8 cellular contexts compared by ENCODE assay signal in genomic region chr6:111874030-111874425, GRCh38. TPM values are rescaled to one million over a fixed set of nuclear protein-coding genes. Genes with fewer than 3 reads are reported as not detected.
DNase-seq lines count a peak whose midpoint lies in the region; ATAC-seq and TF ChIP-seq lines count a peak whose summit lies in the region.

No MANE protein-coding gene starts in this region.

- TF ChIP-seq CTCF in DND-41 (IDR thresholded peaks at IDR 0.05; ENCODE audit: borderline replicate concordance, extremely low read depth, low read length, poor library complexity, severe bottlenecking) (no peak), hepatocyte (IDR thresholded peaks at IDR 0.05; ENCODE audit: poor library complexity) (no peak)

- peaks cover 2% of the 10 kb centered on the region for H3K9me3 Mint-ChIP-seq in activated T-helper 2 cell treated with anti-CD3 and anti-CD28 coated beads, Interferon-gamma antibody, Interleukin-2, Interleukin-4, amounts not matched to agents 10 μg/mL and 5 μg/mL and 100 μg/mL, durations not matched to agents 14 hours and 24 hours and 36 hours

- no peaks in the 10 kb centered on the region for H3K9me2 ChIP-seq in hepatocyte (replicated peaks; ENCODE audit: insufficient read depth)

- no peaks in the 10 kb centered on the region for H3K36me3 ChIP-seq in DND-41 (ENCODE audit: insufficient read depth, low read length)
- H3K36me3 ChIP-seq in hepatocyte (replicated peaks; ENCODE audit: insufficient read depth, low read depth): no peaks in the 10 kb centered on the region

- ATAC-seq in DND-41 (ENCODE audit: insufficient read depth, low read depth) (no peak), GM21390 (IDR thresholded peaks at IDR 0.05; ENCODE audit: unreplicated experiment) (no peak), HG03045 (IDR thresholded peaks at IDR 0.05; ENCODE audit: unreplicated experiment) (no peak)

- H3K9me3 ChIP-seq in DND-41 (ENCODE audit: insufficient read depth, low read length, severe bottlenecking) (no peaks in the 10 kb centered on the region), hepatocyte (ENCODE audit: low read depth) (no peaks in the 10 kb centered on the region)

- WGBS in hepatocyte (ENCODE audit: low lambda C conversion rate, missing lambda C conversion rate): 22% methylated on average over 8 of the region's 8 CpGs

- peak overlapping the region; percentile 94 for H3K27ac Mint-ChIP-seq in activated T-helper 2 cell treated with anti-CD3 and anti-CD28 coated beads, Interferon-gamma antibody, Interleukin-2, Interleukin-4, amounts not matched to agents 10 μg/mL and 5 μg/mL and 100 μg/mL, durations not matched to agents 14 hours and 24 hours and 36 hours

- peak overlapping the region; percentile 83 for H3K4me2 ChIP-seq in DND-41 (ENCODE audit: insufficient read depth, low read length)
- peak overlapping the region; percentile 89 for H3K4me2 ChIP-seq in hepatocyte

- H3K4me3 ChIP-seq in DND-41 (ENCODE audit: low read depth in 1 of 2, low read length in 2 of 2) (peak overlapping the region; percentile 48 to 73), hepatocyte (peak overlapping the region; percentile 49)

- H2AFZ ChIP-seq in DND-41 (ENCODE audit: low read depth, low read length): peak overlapping the region; percentile 79
- H2AFZ ChIP-seq in hepatocyte: peak overlapping the region; percentile 74

- intact Hi-C loops in activated T-helper 2 cell treated with anti-CD3 and anti-CD28 coated beads, Interferon-gamma antibody, Interleukin-2, Interleukin-4, amounts not matched to agents 10 μg/mL and 5 μg/mL and 100 μg/mL, durations not matched to agents 14 hours and 24 hours and 36 hours (cut with micrococcal nuclease): loop anchor here (5.0 kb wide), 1 partner anchor 392 kb away; the partner anchor contains the start of gene REV3L

- peaks cover 31% of the 10 kb centered on the region for H3K36me3 Mint-ChIP-seq in activated T-helper 2 cell treated with anti-CD3 and anti-CD28 coated beads, Interferon-gamma antibody, Interleukin-2, Interleukin-4, amounts not matched to agents 10 μg/mL and 5 μg/mL and 100 μg/mL, durations not matched to agents 14 hours and 24 hours and 36 hours (ENCODE audit: low read depth)

- H3K4me1 ChIP-seq in DND-41 (ENCODE audit: insufficient read depth, low read length) (peaks cover 42% of the 10 kb centered on the region), hepatocyte (ENCODE audit: insufficient read depth) (peaks cover 5% of the 10 kb centered on the region)

- H3K27me3 Mint-ChIP-seq in activated T-helper 2 cell treated with anti-CD3 and anti-CD28 coated beads, Interferon-gamma antibody, Interleukin-2, Interleukin-4, amounts not matched to agents 10 μg/mL and 5 μg/mL and 100 μg/mL, durations not matched to agents 14 hours and 24 hours and 36 hours (ENCODE audit: low read depth): peaks cover 2% of the 10 kb centered on the region

- DNase-seq in DND-41: peak; percentile 73
- peak; percentile 40 for DNase-seq in NCI-H2227 treated with DMSO at 0.1 percent for 48 hours (lab: John Stamatoyannopoulos, UW)
- peak; percentile 35 for DNase-seq in activated T-helper 2 cell treated with anti-CD3 and anti-CD28 coated beads, Interferon-gamma antibody, Interleukin-2, Interleukin-4, amounts not matched to agents 10 μg/mL and 5 μg/mL and 100 μg/mL, durations not matched to agents 14 hours and 24 hours and 36 hours (ENCODE audit: low spot score)
- DNase-seq in hepatocyte (ENCODE audit: low spot score): no peak
- peak; percentile 75 for DNase-seq in stimulated activated CD4-positive, alpha-beta T cell treated with anti-CD3 and anti-CD28 coated beads, Interleukin-1b, Interleukin-23, amount 100 ng/mL, for 48 hours
- DNase-seq in superior temporal gyrus (ENCODE audit: extremely low spot score): no peak

- H3K27me3 ChIP-seq in DND-41 (ENCODE audit: insufficient read depth, low read length, poor library complexity) (no peaks in the 10 kb centered on the region), hepatocyte (peaks cover 16% of the 10 kb centered on the region)

- peak overlapping the region; percentile 95 for H3K4me3 Mint-ChIP-seq in activated T-helper 2 cell treated with anti-CD3 and anti-CD28 coated beads, Interferon-gamma antibody, Interleukin-2, Interleukin-4, amounts not matched to agents 10 μg/mL and 5 μg/mL and 100 μg/mL, durations not matched to agents 14 hours and 24 hours and 36 hours (ENCODE audit: low read depth)

- H3K9ac ChIP-seq in DND-41 (ENCODE audit: low read depth, low read length): peak overlapping the region; percentile 77

- peaks cover 17% of the 10 kb centered on the region; the same call in 1 of the 2 replicates for H4K20me1 ChIP-seq in DND-41 (ENCODE audit: insufficient read depth, low read length)
- no peaks in the 10 kb centered on the region for H4K20me1 ChIP-seq in hepatocyte (ENCODE audit: insufficient read depth, poor library complexity, severe bottlenecking)

- H3K27ac ChIP-seq in DND-41 (ENCODE audit: low read length) (peak overlapping the region; percentile 81), hepatocyte (no peak overlapping the region)

- peaks cover 35% of the 10 kb centered on the region for H3K4me1 Mint-ChIP-seq in activated T-helper 2 cell treated with anti-CD3 and anti-CD28 coated beads, Interferon-gamma antibody, Interleukin-2, Interleukin-4, amounts not matched to agents 10 μg/mL and 5 μg/mL and 100 μg/mL, durations not matched to agents 14 hours and 24 hours and 36 hours (ENCODE audit: low read depth)

- H3K79me2 ChIP-seq in DND-41 (ENCODE audit: insufficient read depth, low read length) (peaks cover 38% of the 10 kb centered on the region), hepatocyte (peaks cover 21% of the 10 kb centered on the region)

RNA-seq across cellular contexts. Expression of gene FYN, which starts 0.8 kb away (rescaled TPM):
- total RNA-seq in activated T-helper 2 cell treated with anti-CD3 and anti-CD28 coated beads, Interferon-gamma antibody, Interleukin-2, Interleukin-4, amounts not matched to agents 10 μg/mL and 5 μg/mL and 100 μg/mL, durations not matched to agents 14 hours and 24 hours and 36 hours: 359 TPM in 2 replicates
- total RNA-seq in hepatocyte: 40.0 and 65.7 TPM in 2 replicates
- 63.7 and 70.1 TPM in 2 replicates for polyA plus RNA-seq in hepatocyte

Comparison
In these comparisons a context has a peak if more than half of its experiments do, and no peak if none do; other contexts are left out.
1. DNase-seq: peak in DND-41 (single experiment), NCI-H2227 treated with DMSO at 0.1 percent for 48 hours (single experiment), activated T-helper 2 cell treated with anti-CD3 and anti-CD28 coated beads, Interferon-gamma antibody, Interleukin-2, Interleukin-4, amounts not matched to agents 10 μg/mL and 5 μg/mL and 100 μg/mL, durations not matched to agents 14 hours and 24 hours and 36 hours (single experiment) and stimulated activated CD4-positive, alpha-beta T cell treated with anti-CD3 and anti-CD28 coated beads, Interleukin-1b, Interleukin-23, amount 100 ng/mL, for 48 hours (single experiment); none in hepatocyte (single experiment) and superior temporal gyrus (single experiment).